In genomic region chr15:73368301-73369072, GRCh38 we compare ENCODE assay signal across 11 cellular contexts. TPM values are rescaled to one million over a fixed set of nuclear protein-coding genes. Genes with fewer than 3 reads are reported as not detected.
DNase-seq lines count a peak whose midpoint lies in the region; ATAC-seq and TF ChIP-seq lines count a peak whose summit lies in the region.
"Had no signal": no experiment of that assay in that cellular context is flagged by ENCODE, and none has a peak within 500 bp of the region (broad histone marks: within the 10 kb centered on the region; RNA-seq: fewer than 3 reads in every experiment).

HCN4 (minus strand) TSS chr15:73368958; CDS start chr15:73368270, 688 bp downstream.

- H3K9me3 ChIP-seq in spleen = no peaks in the 10 kb centered on the region
- H3K9me3 ChIP-seq: adrenal gland had no signal

- peak; percentile 71 for DNase-seq in DMS 273 (lab: John Stamatoyannopoulos, UW; ENCODE audit: unreplicated experiment)
- no peak for DNase-seq in DMS 273 treated with DMSO at 0.1 percent for 48 hours (lab: John Stamatoyannopoulos, UW)
- no peak for DNase-seq in spleen
- DNase-seq in NCI-H2107 (lab: John Stamatoyannopoulos, UW) = no peak
- DNase-seq in stimulated activated CD4-positive, alpha-beta T cell treated with anti-CD3 and anti-CD28 coated beads, Interleukin-4, amount 100 ng/mL, for 1 hour = no peak
- DNase-seq: kidney glomerular epithelial cell had no signal

- peak within 1 kb of the TSS; percentile 69 for H3K4me3 ChIP-seq in iPS-11a (ENCODE audit: low read depth, low read length)
- H3K4me3 ChIP-seq in spleen = peak within 1 kb of the TSS in 6 of 8 donors; percentile 4 to 42 (median 13)

- H3K27me3 ChIP-seq in spleen (replicated peaks in 1 of 7) = peaks cover 0 to 85% (median 58%) of the 10 kb centered on the region in 7 donors

- no peak for ATAC-seq in HG02588 (IDR thresholded peaks at IDR 0.05; ENCODE audit: unreplicated experiment)

- 1 to 2% (median 1%) methylated on average over 40 to 106 of the region's 106 CpGs for WGBS in spleen, 5 donors

- TF ChIP-seq CTCF in VCaP (conservative IDR thresholded peaks at IDR 0.05) = no peak
- no peak for TF ChIP-seq CTCF in spleen (IDR thresholded peaks at IDR 0.05 in 8 of 11, conservative IDR thresholded peaks at IDR 0.05 in 3 of 11)

- TF ChIP-seq POLR2A in spleen (IDR thresholded peaks at IDR 0.05) = no peak

- H3K4me1 ChIP-seq in spleen = peaks cover 0 to 26% (median 14%) of the 10 kb centered on the region in 6 donors

- intact Hi-C loops in spleen (cut with DNase I; ENCODE audit: low total_unique reads) = no loop called here

- H3K27ac ChIP-seq in VCaP (peak within 1 kb of the TSS; percentile 29; the same call in 1 of the 2 replicates), spleen (no peak within 1 kb of the TSS)
- H3K27ac ChIP-seq: 22Rv1, adrenal gland had no signal

- no peaks in the 10 kb centered on the region for H3K36me3 ChIP-seq in spleen
- H3K36me3 ChIP-seq: adrenal gland had no signal

RNA-seq across cellular contexts. Expression of gene HCN4, which starts in this region (rescaled TPM):
- total RNA-seq in spleen = not detected
- polyA plus RNA-seq in spleen = not detected
